ENCODE assay signal across 8 cellular contexts in the genomic region with DNA sequence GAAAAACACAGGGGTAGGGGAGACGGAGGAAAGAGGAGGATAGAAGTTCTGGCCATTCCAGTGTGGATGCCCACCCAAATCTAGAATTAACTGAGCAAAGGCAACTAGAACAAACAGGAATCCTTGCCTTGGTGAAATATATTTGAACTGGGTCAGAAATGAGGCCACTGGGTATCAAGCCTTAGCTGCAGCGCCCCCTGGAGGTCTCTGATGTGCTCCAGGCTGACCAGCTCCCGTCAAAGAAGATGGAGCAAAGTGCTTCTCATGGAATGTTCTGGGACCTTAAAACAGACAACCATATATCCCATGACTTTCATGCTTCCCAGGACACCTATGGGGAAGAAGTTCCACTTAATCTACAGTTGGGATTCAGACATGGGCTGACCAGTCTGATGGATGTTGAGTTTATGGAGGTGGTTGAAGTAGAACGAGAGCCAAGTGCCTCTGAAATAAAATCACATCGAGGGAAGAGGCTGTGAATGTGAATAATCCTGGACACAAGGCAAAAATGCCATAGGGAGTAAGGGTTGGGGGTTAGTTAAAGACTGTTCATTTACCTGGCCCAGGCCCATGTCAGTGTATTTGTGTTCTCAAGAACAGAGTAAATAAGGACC. TPM values are rescaled to one million over a fixed set of nuclear protein-coding genes. Genes with fewer than 3 reads are reported as not detected.
DNase-seq lines count a peak whose midpoint lies in the region; ATAC-seq and TF ChIP-seq lines count a peak whose summit lies in the region.

No MANE protein-coding gene starts in this region.

- H3K4me3 ChIP-seq in Peyer's patch (no peak overlapping the region), prostate gland (no peak overlapping the region)

- H3K9me3 Mint-ChIP-seq in activated T-cell treated with anti-CD3 and anti-CD28 coated beads, Interleukin-2, amount 50 U/mL, for 72 hours: peaks cover 3 to 5% of the 10 kb centered on the region in 2 donors

- TF ChIP-seq CTCF in Peyer's patch (IDR thresholded peaks at IDR 0.05): peak in 5 of 6 experiments; percentile 37 to 65 (median 48)
- TF ChIP-seq CTCF in prostate gland (IDR thresholded peaks at IDR 0.05): peak; percentile 13 to 51 (median 43)

- no peaks in the 10 kb centered on the region for H3K36me3 ChIP-seq in Peyer's patch
- no peaks in the 10 kb centered on the region for H3K36me3 ChIP-seq in prostate gland

- H3K36me3 Mint-ChIP-seq in activated T-cell treated with anti-CD3 and anti-CD28 coated beads, Interleukin-2, amount 50 U/mL, for 72 hours (ENCODE audit: insufficient read depth in 2 of 2): peaks cover 2% of the 10 kb centered on the region in 2 donors

- DNase-seq in NOMO-1 (lab: John Stamatoyannopoulos, UW; ENCODE audit: unreplicated experiment in 2 of 2) (peak; percentile 23 to 62), NOMO-1 treated with dmso at 0.1 percent for 144 hours (lab: John Stamatoyannopoulos, UW; ENCODE audit: unreplicated experiment) (no peak), Peyer's patch (peak; percentile 66 to 89 (median 82)), globus pallidus (ENCODE audit: low spot score) (peak; percentile 42), prostate gland (ENCODE audit: low spot score) (peak; percentile 52)
- peak; percentile 72 to 75 for DNase-seq in activated T-cell treated with anti-CD3 and anti-CD28 coated beads, Interleukin-2, amount 50 U/mL, for 72 hours

- WGBS in prostate gland: 59% methylated on average over 5 of the region's 5 CpGs

- no peak for TF ChIP-seq POLR2A in Peyer's patch (IDR thresholded peaks at IDR 0.05)
- TF ChIP-seq POLR2A in prostate gland (IDR thresholded peaks at IDR 0.05): no peak

- H3K27me3 ChIP-seq in Peyer's patch: no peaks in the 10 kb centered on the region
- no peaks in the 10 kb centered on the region for H3K27me3 ChIP-seq in prostate gland (replicated peaks; ENCODE audit: insufficient read depth)

- intact Hi-C loops in prostate gland (cut with DNase I): loop anchor here (10.0 kb wide), 1 partner anchor 119 kb away; no protein-coding TSS in a partner anchor

- no peak overlapping the region for H3K4me3 Mint-ChIP-seq in activated T-cell treated with anti-CD3 and anti-CD28 coated beads, Interleukin-2, amount 50 U/mL, for 72 hours

- H3K4me1 Mint-ChIP-seq in activated T-cell treated with anti-CD3 and anti-CD28 coated beads, Interleukin-2, amount 50 U/mL, for 72 hours (ENCODE audit: low read depth): peaks cover 9% of the 10 kb centered on the region

- H3K4me1 ChIP-seq in Peyer's patch (no peaks in the 10 kb centered on the region), prostate gland (replicated peaks) (no peaks in the 10 kb centered on the region)

- H3K27ac Mint-ChIP-seq in activated T-cell treated with anti-CD3 and anti-CD28 coated beads, Interleukin-2, amount 50 U/mL, for 72 hours: no peak overlapping the region

- ATAC-seq in activated T-cell treated with anti-CD3 and anti-CD28 coated beads, Interleukin-2, amount 50 U/mL, for 72 hours (replicated peaks in 1 of 2): peak in 1 of 2 donors; percentile 62
- ATAC-seq in HG02798 (IDR thresholded peaks at IDR 0.05; ENCODE audit: poor library complexity, unreplicated experiment): no peak
- ATAC-seq in GM19395 (IDR thresholded peaks at IDR 0.05; ENCODE audit: unreplicated experiment): no peak

- H3K27me3 Mint-ChIP-seq in activated T-cell treated with anti-CD3 and anti-CD28 coated beads, Interleukin-2, amount 50 U/mL, for 72 hours (ENCODE audit: low read depth): peaks cover 19% of the 10 kb centered on the region

- H3K27ac ChIP-seq in Peyer's patch (no peak overlapping the region), prostate gland (no peak overlapping the region)

- no peaks in the 10 kb centered on the region for H3K9me3 ChIP-seq in Peyer's patch
- no peaks in the 10 kb centered on the region for H3K9me3 ChIP-seq in prostate gland

RNA-seq across cellular contexts. Expression of a gene that starts 50.4 kb away (rescaled TPM):
- 100 to 1,000 TPM in 1 of 4 donors, 10 to 100 TPM in 2, 1 to 10 TPM in 1; 9.5 to 104 (median 19.7) TPM for total RNA-seq in Peyer's patch
- 10 to 100 TPM; 12.5 to 20.9 TPM for total RNA-seq in activated T-cell treated with anti-CD3 and anti-CD28 coated beads, Interleukin-2, amount 50 U/mL, for 72 hours
- 10 to 100 TPM; 51.6 to 57.5 TPM for total RNA-seq in prostate gland

RNA-seq across cellular contexts. Expression of a gene that starts 52.8 kb away (rescaled TPM):
- 10 to 100 TPM; 14.6 to 70.1 (median 50.4) TPM for total RNA-seq in Peyer's patch
- 10 to 100 TPM; 11.4 to 25.8 TPM for total RNA-seq in activated T-cell treated with anti-CD3 and anti-CD28 coated beads, Interleukin-2, amount 50 U/mL, for 72 hours
- 10 to 100 TPM; 69.5 to 73.7 TPM for total RNA-seq in prostate gland
